In the genomic region with DNA sequence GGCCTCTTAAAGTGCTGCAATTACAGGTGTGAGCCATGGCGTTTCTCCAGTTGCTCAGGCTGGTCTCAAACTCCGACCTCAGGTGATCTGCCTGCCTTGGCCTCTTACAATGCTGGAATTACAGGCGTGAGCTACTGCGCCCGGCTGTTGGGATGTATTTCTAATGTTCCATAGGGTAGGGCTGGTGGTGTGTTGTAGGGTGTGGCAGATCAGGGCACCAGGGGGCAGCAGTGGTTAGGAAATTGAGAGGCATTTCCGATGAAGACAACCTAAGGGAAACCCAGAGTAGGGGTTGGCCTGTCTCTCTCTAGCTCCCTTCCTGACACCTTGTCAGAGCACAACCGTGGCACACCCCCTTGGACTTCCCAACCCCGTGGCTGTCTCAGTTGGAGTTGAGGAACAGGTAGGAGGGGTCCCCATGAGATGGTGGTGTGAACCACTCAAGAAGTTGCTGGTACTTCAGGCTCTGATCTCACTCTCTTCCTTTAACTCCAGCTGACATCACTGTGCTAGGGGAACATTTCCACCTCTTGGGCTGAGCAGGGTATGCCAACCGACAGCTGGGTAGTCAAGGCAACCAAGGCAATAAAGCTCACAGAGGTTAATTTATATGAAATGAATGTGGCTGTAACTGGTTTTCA, we compare ENCODE assay signal across 8 cellular contexts. TPM values are rescaled to one million over a fixed set of nuclear protein-coding genes. Genes with fewer than 3 reads are reported as not detected.
DNase-seq lines count a peak whose midpoint lies in the region; ATAC-seq and TF ChIP-seq lines count a peak whose summit lies in the region.

No MANE protein-coding gene starts in this region.

- no peaks in the 10 kb centered on the region for H3K79me2 ChIP-seq in smooth muscle cell (ENCODE audit: low read depth)

- H4K20me1 ChIP-seq in smooth muscle cell (ENCODE audit: low read depth): no peaks in the 10 kb centered on the region

- no peaks in the 10 kb centered on the region for H3K4me1 ChIP-seq in smooth muscle cell (ENCODE audit: low read depth)

- TF ChIP-seq CTCF in smooth muscle cell (IDR thresholded peaks at IDR 0.05; ENCODE audit: borderline replicate concordance, insufficient read depth, poor library complexity, severe bottlenecking): peak; percentile 80

- no peak overlapping the region for H2AFZ ChIP-seq in smooth muscle cell (ENCODE audit: low read depth)

- DNase-seq in SIG-M5 treated with dmso at 0.1 percent for 504 hours (lab: John Stamatoyannopoulos, UW; ENCODE audit: unreplicated experiment) (peak; percentile 68), SIG-M5 (lab: John Stamatoyannopoulos, UW) (no peak), NCI-H146 (lab: John Stamatoyannopoulos, UW) (peak; percentile 71), T follicular helper cell (ENCODE audit: low read depth) (peak; percentile 67), amniotic epithelial cell (ENCODE audit: low read depth) (peak; percentile 53), hepatic stellate cell (ENCODE audit: low spot score) (peak; percentile 79), smooth muscle cell (lab: John Stamatoyannopoulos, UW; ENCODE audit: unreplicated experiment) (peak; percentile 16)

- H3F3A ChIP-seq in smooth muscle cell (ENCODE audit: low read depth): no peaks in the 10 kb centered on the region

- H3K4me2 ChIP-seq in smooth muscle cell: no peak overlapping the region

- H3K36me3 ChIP-seq in smooth muscle cell (ENCODE audit: low read depth): no peaks in the 10 kb centered on the region

- no peak overlapping the region for H3K9ac ChIP-seq in smooth muscle cell (ENCODE audit: low read depth)

- H3K27ac ChIP-seq in smooth muscle cell (ENCODE audit: low read depth): no peak overlapping the region

- no peaks in the 10 kb centered on the region for H3K27me3 ChIP-seq in smooth muscle cell (ENCODE audit: low read depth)

- WGBS in smooth muscle cell (ENCODE audit: low lambda C conversion rate): 20% methylated on average over 9 of the region's 9 CpGs

- ATAC-seq in HG03135 (IDR thresholded peaks at IDR 0.05; ENCODE audit: unreplicated experiment): no peak

- H3K9me3 ChIP-seq in smooth muscle cell (replicated peaks; ENCODE audit: low read depth): no peaks in the 10 kb centered on the region

- no peak overlapping the region for H3K4me3 ChIP-seq in smooth muscle cell

RNA-seq across cellular contexts. Expression of a gene that starts 32.9 kb away (rescaled TPM):
- total RNA-seq in smooth muscle cell: 74.4 and 79.4 TPM in 2 replicates
- polyA plus RNA-seq in smooth muscle cell: 101 and 103 TPM in 2 replicates
